ENCODE assay signal across 19 cellular contexts in the genomic region with DNA sequence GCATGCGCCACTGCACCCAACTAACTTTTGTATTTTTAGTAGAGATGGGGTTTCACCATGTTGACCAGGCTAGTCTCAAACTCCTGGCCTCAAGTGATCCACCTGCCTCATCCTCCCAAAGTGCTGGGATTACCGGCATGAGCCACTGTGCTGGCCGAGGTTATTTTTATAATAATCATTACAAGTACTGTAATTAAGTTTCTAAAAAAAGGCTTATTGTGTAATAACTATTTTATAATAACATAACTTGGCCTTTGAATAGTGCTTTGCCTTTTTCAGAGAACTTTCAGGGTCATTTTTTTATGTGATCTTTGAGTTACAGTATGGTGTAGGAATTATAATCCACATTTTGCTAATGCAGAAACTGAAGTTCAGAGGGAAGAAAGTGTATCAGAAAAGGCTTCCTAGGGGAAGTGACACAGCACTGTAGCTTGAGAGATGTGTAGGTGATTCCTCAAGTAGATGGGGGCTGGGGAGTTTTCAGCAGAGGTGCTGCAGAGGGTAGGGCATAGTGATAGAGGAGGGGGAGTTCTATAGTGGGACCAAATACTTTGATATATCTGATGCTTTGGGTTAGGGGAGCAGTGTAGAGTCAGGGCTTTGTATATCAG.
"Had no signal": no experiment of that assay in that cellular context is flagged by ENCODE, and none has a peak within 500 bp of the region (broad histone marks: within the 10 kb centered on the region; RNA-seq: fewer than 3 reads in every experiment).

No MANE protein-coding gene starts in this region.

- H3K9me3 ChIP-seq: esophagus muscularis mucosa, prostate gland, testis, tibial nerve, upper lobe of right lung, vagina had no signal

- H3K27ac Mint-ChIP-seq: nephron progenitor cell had no signal

- H3K4me3 Mint-ChIP-seq: effector memory CD8-positive, alpha-beta T cell; nephron progenitor cell; stimulated activated naive B cell treated with anti-CD40 and anti-IgM and Interleukin-4, amounts not matched to agents 10 μg/mL and 1 μg/mL and 100 μg/mL, for 72 hours; stimulated activated naive CD8-positive, alpha-beta T cell treated with anti-CD3 and anti-CD28 coated beads, Interleukin-15, amount 100 ng/mL, for 72 hours had no signal

- H3K9me3 Mint-ChIP-seq: effector memory CD8-positive, alpha-beta T cell; naive thymus-derived CD4-positive, alpha-beta T cell; nephron progenitor cell; stimulated activated naive B cell treated with anti-CD40 and anti-IgM and Interleukin-4, amounts not matched to agents 10 μg/mL and 1 μg/mL and 100 μg/mL, for 72 hours; stimulated activated naive CD8-positive, alpha-beta T cell treated with anti-CD3 and anti-CD28 coated beads, Interleukin-15, amount 100 ng/mL, for 72 hours had no signal

- H3K36me3 ChIP-seq: esophagus muscularis mucosa, prostate gland, tibial nerve, upper lobe of right lung, vagina had no signal

- H3K27me3 ChIP-seq: esophagus muscularis mucosa, testis, tibial nerve, upper lobe of right lung, vagina had no signal

- H3K4me1 ChIP-seq: parathyroid adenoma, prostate gland, tibial nerve had no signal

- H3K27ac ChIP-seq: epithelial cell of prostate, parathyroid adenoma, prostate gland, testis, tibial nerve, upper lobe of right lung, vagina had no signal

- DNase-seq: effector memory CD8-positive, alpha-beta T cell; hippocampal formation; left colon; naive thymus-derived CD4-positive, alpha-beta T cell; nephron progenitor cell; retina; stimulated activated CD4-positive, alpha-beta T cell treated with anti-CD3 and anti-CD28 coated beads, Interleukin-2, amount 100 ng/mL, for 24 hours; stimulated activated CD4-positive, alpha-beta T cell treated with anti-CD3 and anti-CD28 coated beads, Interleukin-4, amount 100 ng/mL, for 4 hours; stimulated activated naive B cell treated with anti-CD40 and anti-IgM and Interleukin-4, amounts not matched to agents 10 μg/mL and 1 μg/mL and 100 μg/mL, for 72 hours; stimulated activated naive CD8-positive, alpha-beta T cell treated with anti-CD3 and anti-CD28 coated beads, Interleukin-15, amount 100 ng/mL, for 72 hours; testis; upper lobe of right lung had no signal

- H3K36me3 Mint-ChIP-seq: naive thymus-derived CD4-positive, alpha-beta T cell; stimulated activated naive B cell treated with anti-CD40 and anti-IgM and Interleukin-4, amounts not matched to agents 10 μg/mL and 1 μg/mL and 100 μg/mL, for 72 hours had no signal

- H3K4me3 ChIP-seq: esophagus muscularis mucosa, prostate gland, testis, tibial nerve, upper lobe of right lung, vagina had no signal

- H3K9ac ChIP-seq: parathyroid adenoma had no signal

- ATAC-seq: effector memory CD8-positive, alpha-beta T cell; left colon; naive thymus-derived CD4-positive, alpha-beta T cell; sciatic nerve; stimulated activated naive B cell treated with anti-CD40 and anti-IgM and Interleukin-4, amounts not matched to agents 10 μg/mL and 1 μg/mL and 100 μg/mL, for 72 hours; stimulated activated naive CD8-positive, alpha-beta T cell treated with anti-CD3 and anti-CD28 coated beads, Interleukin-15, amount 100 ng/mL, for 72 hours; upper lobe of right lung had no signal

- H3K79me2 ChIP-seq: parathyroid adenoma had no signal

- H3K27me3 Mint-ChIP-seq: naive thymus-derived CD4-positive, alpha-beta T cell; stimulated activated naive B cell treated with anti-CD40 and anti-IgM and Interleukin-4, amounts not matched to agents 10 μg/mL and 1 μg/mL and 100 μg/mL, for 72 hours; stimulated activated naive CD8-positive, alpha-beta T cell treated with anti-CD3 and anti-CD28 coated beads, Interleukin-15, amount 100 ng/mL, for 72 hours had no signal
